Comparison of ENCODE assay signal across 24 cellular contexts in the genomic region with DNA sequence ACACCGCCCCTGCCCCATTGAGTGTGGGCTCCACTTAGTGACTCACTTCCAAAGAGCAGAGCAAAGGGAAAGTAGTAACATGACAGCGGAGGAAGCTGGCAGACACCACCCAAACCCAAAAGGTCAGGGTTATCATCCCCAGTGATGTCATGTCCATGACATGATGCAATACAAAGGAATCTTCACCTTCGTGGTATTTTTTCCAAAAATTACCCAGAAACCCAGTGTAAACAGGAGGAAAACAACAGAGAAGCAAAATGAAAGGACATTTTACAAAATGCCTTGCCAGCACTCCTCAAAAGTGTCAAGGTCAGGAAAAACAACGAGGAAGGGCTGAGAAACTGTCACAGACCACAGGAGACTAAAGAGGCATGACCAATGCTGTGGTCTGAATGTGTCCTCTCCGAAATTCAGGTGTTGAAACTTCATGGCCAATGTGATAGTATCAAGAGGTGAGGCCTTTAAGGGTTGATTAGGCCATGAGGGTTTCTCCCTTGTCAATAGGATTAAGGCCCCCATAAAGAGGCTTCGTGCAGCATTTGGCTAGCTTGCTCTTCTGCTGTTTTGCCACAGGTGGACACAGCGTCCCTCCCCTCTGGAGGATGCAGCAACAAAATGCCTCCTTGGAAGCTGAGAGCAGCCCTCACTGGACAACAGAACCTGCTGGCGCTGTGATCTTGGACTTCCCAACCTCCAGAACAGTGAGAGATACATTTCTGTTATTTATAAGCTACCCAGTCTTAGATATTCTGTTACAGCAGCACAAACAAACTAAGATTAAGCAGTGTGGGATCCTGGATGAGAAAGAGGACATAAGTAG. TPM values are rescaled to one million over a fixed set of nuclear protein-coding genes. Genes with fewer than 3 reads are reported as not detected.
DNase-seq lines count a peak whose midpoint lies in the region; TF ChIP-seq lines count a peak whose summit lies in the region.
"Had no signal": no experiment of that assay in that cellular context is flagged by ENCODE, and none has a peak within 500 bp of the region (broad histone marks: within the 10 kb centered on the region; RNA-seq: fewer than 3 reads in every experiment).

No MANE protein-coding gene starts in this region.

- no peak for TF ChIP-seq POLR2A in uterus (IDR thresholded peaks at IDR 0.05)

- H3K9ac ChIP-seq in KMS-11, result peak overlapping the region; percentile 10; the same call in 1 of the 2 replicates

- H3K4me1 ChIP-seq in KMS-11 (ENCODE audit: low read depth, poor library complexity, severe bottlenecking) (peaks cover 60% of the 10 kb centered on the region), uterus (no peaks in the 10 kb centered on the region)
- H3K4me1 ChIP-seq in CD8-positive, alpha-beta memory T cell (ENCODE audit: insufficient read depth, low read length), result no peaks in the 10 kb centered on the region
- H3K4me1 ChIP-seq: ascending aorta, gastrocnemius medialis had no signal

- TF ChIP-seq CTCF in KMS-11 (conservative IDR thresholded peaks at IDR 0.05; ENCODE audit: low read depth, low read length), result no peak
- no peak for TF ChIP-seq CTCF in fibroblast of pulmonary artery (IDR thresholded peaks at IDR 0.05; ENCODE audit: low read length, missing control alignments)
- TF ChIP-seq CTCF in uterus (IDR thresholded peaks at IDR 0.05), result no peak

- H3K4me1 Mint-ChIP-seq in activated T-helper 2 cell treated with anti-CD3 and anti-CD28 coated beads, Interferon-gamma antibody, Interleukin-2, Interleukin-4, amounts not matched to agents 10 μg/mL and 5 μg/mL and 100 μg/mL, durations not matched to agents 14 hours and 24 hours and 36 hours (ENCODE audit: low read depth), result peaks cover 6% of the 10 kb centered on the region
- H3K4me1 Mint-ChIP-seq in CD8-positive, alpha-beta memory T cell, result no peaks in the 10 kb centered on the region
- H3K4me1 Mint-ChIP-seq: stimulated activated naive B cell treated with anti-CD40 and anti-IgM and Interleukin-4, amounts not matched to agents 10 μg/mL and 1 μg/mL and 100 μg/mL, for 72 hours had no signal

- H3K79me2 ChIP-seq in KMS-11 (ENCODE audit: insufficient read depth, low read depth), result no peaks in the 10 kb centered on the region

- peak overlapping the region; percentile 63 for H3K4me2 ChIP-seq in KMS-11

- H3K9me3 ChIP-seq in uterus, result no peaks in the 10 kb centered on the region
- no peaks in the 10 kb centered on the region for H3K9me3 ChIP-seq in CD8-positive, alpha-beta memory T cell (ENCODE audit: low read length)
- H3K9me3 ChIP-seq: ascending aorta, gastrocnemius medialis had no signal

- H3K27me3 Mint-ChIP-seq in activated T-helper 2 cell treated with anti-CD3 and anti-CD28 coated beads, Interferon-gamma antibody, Interleukin-2, Interleukin-4, amounts not matched to agents 10 μg/mL and 5 μg/mL and 100 μg/mL, durations not matched to agents 14 hours and 24 hours and 36 hours (ENCODE audit: low read depth), result peaks cover 3% of the 10 kb centered on the region
- H3K27me3 Mint-ChIP-seq in CD8-positive, alpha-beta memory T cell, result peaks cover 19 to 28% of the 10 kb centered on the region in 2 donors

- peak overlapping the region; percentile 13 for H3K27ac Mint-ChIP-seq in activated T-helper 2 cell treated with anti-CD3 and anti-CD28 coated beads, Interferon-gamma antibody, Interleukin-2, Interleukin-4, amounts not matched to agents 10 μg/mL and 5 μg/mL and 100 μg/mL, durations not matched to agents 14 hours and 24 hours and 36 hours
- no peak overlapping the region for H3K27ac Mint-ChIP-seq in CD8-positive, alpha-beta memory T cell
- H3K27ac Mint-ChIP-seq: activated naive CD4-positive, alpha-beta T cell treated with anti-CD3 and anti-CD28 coated beads for 36 hours; stimulated activated naive B cell treated with anti-CD40 and anti-IgM and Interleukin-4, amounts not matched to agents 10 μg/mL and 1 μg/mL and 100 μg/mL, for 72 hours had no signal

- no peaks in the 10 kb centered on the region for H3K36me3 Mint-ChIP-seq in activated T-helper 2 cell treated with anti-CD3 and anti-CD28 coated beads, Interferon-gamma antibody, Interleukin-2, Interleukin-4, amounts not matched to agents 10 μg/mL and 5 μg/mL and 100 μg/mL, durations not matched to agents 14 hours and 24 hours and 36 hours (ENCODE audit: low read depth)
- peaks cover 0 to 3% (median 0%) of the 10 kb centered on the region in 3 donors for H3K36me3 Mint-ChIP-seq in CD8-positive, alpha-beta memory T cell
- H3K36me3 Mint-ChIP-seq: stimulated activated naive B cell treated with anti-CD40 and anti-IgM and Interleukin-4, amounts not matched to agents 10 μg/mL and 1 μg/mL and 100 μg/mL, for 72 hours had no signal

- H3K9me3 Mint-ChIP-seq in activated T-helper 2 cell treated with anti-CD3 and anti-CD28 coated beads, Interferon-gamma antibody, Interleukin-2, Interleukin-4, amounts not matched to agents 10 μg/mL and 5 μg/mL and 100 μg/mL, durations not matched to agents 14 hours and 24 hours and 36 hours, result no peaks in the 10 kb centered on the region
- peaks cover 0 to 2% (median 0%) of the 10 kb centered on the region in 5 donors for H3K9me3 Mint-ChIP-seq in CD8-positive, alpha-beta memory T cell
- H3K9me3 Mint-ChIP-seq: activated naive CD4-positive, alpha-beta T cell treated with anti-CD3 and anti-CD28 coated beads for 36 hours; stimulated activated naive B cell treated with anti-CD40 and anti-IgM and Interleukin-4, amounts not matched to agents 10 μg/mL and 1 μg/mL and 100 μg/mL, for 72 hours had no signal

- H3K36me3 ChIP-seq in KMS-11 (ENCODE audit: insufficient read depth) (no peaks in the 10 kb centered on the region), uterus (no peaks in the 10 kb centered on the region)
- no peaks in the 10 kb centered on the region for H3K36me3 ChIP-seq in CD8-positive, alpha-beta memory T cell (ENCODE audit: insufficient read depth, low read length)
- H3K36me3 ChIP-seq: ascending aorta, gastrocnemius medialis had no signal

- H4K20me1 ChIP-seq in KMS-11 (ENCODE audit: insufficient read depth), result no peaks in the 10 kb centered on the region

- intact Hi-C loops in activated T-helper 2 cell treated with anti-CD3 and anti-CD28 coated beads, Interferon-gamma antibody, Interleukin-2, Interleukin-4, amounts not matched to agents 10 μg/mL and 5 μg/mL and 100 μg/mL, durations not matched to agents 14 hours and 24 hours and 36 hours (cut with micrococcal nuclease), result no loop called here
- intact Hi-C loops in posterior cingulate gyrus (cut with DNase I) (no loop called here), uterus (cut with DNase I; ENCODE audit: low total_unique reads) (no loop called here)

- peak overlapping the region; percentile 31 for H2AFZ ChIP-seq in KMS-11 (ENCODE audit: low read depth)

- DNase-seq in EL, result peak; percentile 36
- no peak for DNase-seq in activated T-helper 2 cell treated with anti-CD3 and anti-CD28 coated beads, Interferon-gamma antibody, Interleukin-2, Interleukin-4, amounts not matched to agents 10 μg/mL and 5 μg/mL and 100 μg/mL, durations not matched to agents 14 hours and 24 hours and 36 hours (ENCODE audit: low spot score)
- peak; percentile 28 for DNase-seq in fibroblast of pulmonary artery (ENCODE audit: low read depth)
- DNase-seq in posterior cingulate gyrus, result no peak
- no peak for DNase-seq in uterus
- DNase-seq in GDM1 (lab: John Stamatoyannopoulos, UW), result no peak
- no peak for DNase-seq in CD8-positive, alpha-beta memory T cell
- DNase-seq: activated CD4-positive, alpha-beta T cell treated with anti-CD3 and anti-CD28 coated beads, Interleukin-2, amount 50 U/mL, for 48 hours; activated naive CD4-positive, alpha-beta T cell treated with anti-CD3 and anti-CD28 coated beads for 36 hours; activated T-cell treated with anti-CD3 and anti-CD28 coated beads for 4 hours; gastrocnemius medialis; HCEC 1CT; KG1; kidney; NCI-H187; NCI-H526 treated with DMSO at 0.1 percent for 48 hours; small intestine; stimulated activated CD4-positive, alpha-beta T cell treated with anti-CD3 and anti-CD28 coated beads, Interleukin-2, amount 100 ng/mL, for 24 hours; stimulated activated naive B cell treated with anti-CD40 and anti-IgM and Interleukin-4, amounts not matched to agents 10 μg/mL and 1 μg/mL and 100 μg/mL, for 72 hours had no signal

- no peak overlapping the region for H3K4me3 ChIP-seq in KMS-11 (IDR thresholded peaks at IDR 0.05; ENCODE audit: insufficient read depth, low read depth, low read length)
- H3K4me3 ChIP-seq in fibroblast of pulmonary artery (replicated peaks; ENCODE audit: low read depth, low read length), result no peak overlapping the region
- H3K4me3 ChIP-seq in uterus, result no peak overlapping the region
- no peak overlapping the region for H3K4me3 ChIP-seq in CD8-positive, alpha-beta memory T cell (ENCODE audit: low read length)
- H3K4me3 ChIP-seq: ascending aorta, gastrocnemius medialis, lung had no signal

- H3K27ac ChIP-seq in KMS-11 (peak overlapping the region; percentile 59), uterus (no peak overlapping the region)
- no peak overlapping the region for H3K27ac ChIP-seq in CD8-positive, alpha-beta memory T cell (ENCODE audit: low read depth, low read length)
- H3K27ac ChIP-seq: ascending aorta, C4-2B, epithelial cell of prostate, gastrocnemius medialis had no signal

- no peak overlapping the region for H3K4me3 Mint-ChIP-seq in activated T-helper 2 cell treated with anti-CD3 and anti-CD28 coated beads, Interferon-gamma antibody, Interleukin-2, Interleukin-4, amounts not matched to agents 10 μg/mL and 5 μg/mL and 100 μg/mL, durations not matched to agents 14 hours and 24 hours and 36 hours (ENCODE audit: low read depth)
- H3K4me3 Mint-ChIP-seq in CD8-positive, alpha-beta memory T cell, result no peak overlapping the region
- H3K4me3 Mint-ChIP-seq: activated naive CD4-positive, alpha-beta T cell treated with anti-CD3 and anti-CD28 coated beads for 36 hours; stimulated activated naive B cell treated with anti-CD40 and anti-IgM and Interleukin-4, amounts not matched to agents 10 μg/mL and 1 μg/mL and 100 μg/mL, for 72 hours had no signal

- POLR2A ChIA-PET in CD8-positive, alpha-beta memory T cell (lab: Charles Lee), result no interaction called here

- no peaks in the 10 kb centered on the region for H3K27me3 ChIP-seq in KMS-11 (ENCODE audit: insufficient read depth, low read depth)
- no peaks in the 10 kb centered on the region for H3K27me3 ChIP-seq in uterus
- no peaks in the 10 kb centered on the region for H3K27me3 ChIP-seq in CD8-positive, alpha-beta memory T cell (ENCODE audit: insufficient read depth, low read length, poor library complexity, severe bottlenecking)
- H3K27me3 ChIP-seq: ascending aorta, gastrocnemius medialis had no signal

- CTCF ChIA-PET in CD8-positive, alpha-beta memory T cell (lab: Charles Lee), result no interaction called here

RNA-seq across cellular contexts. Expression of a gene that starts 30.5 kb away (rescaled TPM):
- 53.3 and 56.5 TPM in 2 replicates for total RNA-seq in activated T-helper 2 cell treated with anti-CD3 and anti-CD28 coated beads, Interferon-gamma antibody, Interleukin-2, Interleukin-4, amounts not matched to agents 10 μg/mL and 5 μg/mL and 100 μg/mL, durations not matched to agents 14 hours and 24 hours and 36 hours
- total RNA-seq in uterus, result 10 to 100 TPM in 3 of 4 donors, 1 to 10 TPM in 1; 5.1 to 32.6 (median 20.6) TPM
- total RNA-seq in CD8-positive, alpha-beta memory T cell, result 10 to 100 TPM; 58.8 to 66.8 TPM
- 118 TPM for polyA plus RNA-seq in CD8-positive, alpha-beta memory T cell

RNA-seq across cellular contexts. Expression of a gene that starts 39.8 kb away (rescaled TPM):
- total RNA-seq in activated T-helper 2 cell treated with anti-CD3 and anti-CD28 coated beads, Interferon-gamma antibody, Interleukin-2, Interleukin-4, amounts not matched to agents 10 μg/mL and 5 μg/mL and 100 μg/mL, durations not matched to agents 14 hours and 24 hours and 36 hours, result 0.67 and 0.68 TPM in 2 replicates
- total RNA-seq in uterus, result under 1 TPM in 2 of 4 donors, not detected in 2; 0.34 to 0.90 TPM
- not detected for total RNA-seq in CD8-positive, alpha-beta memory T cell
- polyA plus RNA-seq in CD8-positive, alpha-beta memory T cell, result not detected
- total RNA-seq: activated naive CD4-positive, alpha-beta T cell treated with anti-CD3 and anti-CD28 coated beads for 36 hours had no signal

Comparison
In these comparisons a context has a peak if more than half of its experiments do, and no peak if none do; other contexts are left out.
1. DNase-seq: peak in EL (single experiment) and fibroblast of pulmonary artery (single experiment); none in activated T-helper 2 cell treated with anti-CD3 and anti-CD28 coated beads, Interferon-gamma antibody, Interleukin-2, Interleukin-4, amounts not matched to agents 10 μg/mL and 5 μg/mL and 100 μg/mL, durations not matched to agents 14 hours and 24 hours and 36 hours (single experiment), posterior cingulate gyrus (0 of 10), uterus (0 of 2), GDM1 (single experiment) and CD8-positive, alpha-beta memory T cell (0 of 5).